Comparison of ENCODE assay signal across 8 cellular contexts in genomic region chr20:25247666-25248500, GRCh38. TPM values are rescaled to one million over a fixed set of nuclear protein-coding genes. Genes with fewer than 3 reads are reported as not detected.
DNase-seq lines count a peak whose midpoint lies in the region; ATAC-seq, FAIRE-seq and TF ChIP-seq lines count a peak whose summit lies in the region.

Gene PYGB, plus strand, starts transcription at chr20:25248085. Its CDS starts 94 bp downstream, at chr20:25248179.

- TF ChIP-seq POLR2A in GM18505 (IDR thresholded peaks at IDR 0.05; ENCODE audit: borderline replicate concordance, extremely low read depth, insufficient read depth, insufficient read length) = peak; percentile 94

- peak within 1 kb of the TSS; percentile 87 for H3K9ac ChIP-seq in astrocyte (ENCODE audit: low read length)
- H3K9ac ChIP-seq in rectal smooth muscle tissue (ENCODE audit: low read length) = peak within 1 kb of the TSS; percentile 76

- peaks cover 4% of the 10 kb centered on the region for H3K9me3 Mint-ChIP-seq in astrocyte (ENCODE audit: unreplicated experiment)

- ATAC-seq in GM18505 (IDR thresholded peaks at IDR 0.05; ENCODE audit: unreplicated experiment) (peak; percentile 65), HG02885 (IDR thresholded peaks at IDR 0.05; ENCODE audit: poor library complexity, unreplicated experiment) (peak; percentile 74)

- H3K27me3 Mint-ChIP-seq in astrocyte (ENCODE audit: low read depth, unreplicated experiment) = no peaks in the 10 kb centered on the region

- H3K9me3 ChIP-seq in astrocyte (ENCODE audit: insufficient read depth, low read depth, low read length) = no peaks in the 10 kb centered on the region

- H3K36me3 ChIP-seq in astrocyte (ENCODE audit: insufficient read depth, low read length) (no peaks in the 10 kb centered on the region), rectal smooth muscle tissue (ENCODE audit: control insufficient read depth, insufficient read depth, low read length) (no peaks in the 10 kb centered on the region)

- H3K4me1 ChIP-seq in astrocyte (ENCODE audit: insufficient read depth, low read length) (peaks cover 43% of the 10 kb centered on the region), rectal smooth muscle tissue (ENCODE audit: control insufficient read depth, insufficient read depth, low read length) (peaks cover 9% of the 10 kb centered on the region)

- H4K20me1 ChIP-seq in astrocyte (ENCODE audit: insufficient read depth, low read length) = peaks cover 42% of the 10 kb centered on the region

- peaks cover 56% of the 10 kb centered on the region for H3K79me2 ChIP-seq in astrocyte (ENCODE audit: insufficient read depth, low read length)

- DNase-seq in NCI-H187 treated with DMSO at 0.1 percent for 48 hours (lab: John Stamatoyannopoulos, UW) (peak; percentile 8), T-helper 9 cell (peak; percentile 71), astrocyte (ENCODE audit: low read depth) (peak; percentile 74), hepatic stellate cell (ENCODE audit: low spot score) (peak; percentile 93), NCI-H2107 treated with DMSO at 0.1 percent for 48 hours (lab: John Stamatoyannopoulos, UW; ENCODE audit: unreplicated experiment) (no peak)

- H3K4me3 ChIP-seq in astrocyte (ENCODE audit: insufficient read depth, low read depth, low read length) (peak within 1 kb of the TSS; percentile 75), rectal smooth muscle tissue (ENCODE audit: low read length) (peak within 1 kb of the TSS; percentile 71)

- H3K27me3 ChIP-seq in astrocyte (ENCODE audit: insufficient read depth, low read length) (no peaks in the 10 kb centered on the region), rectal smooth muscle tissue (ENCODE audit: control insufficient read depth, insufficient read depth, low read length) (no peaks in the 10 kb centered on the region)

- FAIRE-seq in astrocyte (lab: Jason Lieb, UNC) = no peak

- peak within 1 kb of the TSS; percentile 93 for H2AFZ ChIP-seq in astrocyte (ENCODE audit: low read depth, low read length)

- TF ChIP-seq CTCF in astrocyte (IDR thresholded peaks at IDR 0.05; ENCODE audit: insufficient read depth, low read depth, low read length) = no peak

- peaks cover 7% of the 10 kb centered on the region for H3K36me3 Mint-ChIP-seq in astrocyte (ENCODE audit: low read depth, unreplicated experiment)

- H3K27ac ChIP-seq in astrocyte (ENCODE audit: low read depth, low read length) (peak within 1 kb of the TSS; percentile 85), rectal smooth muscle tissue (ENCODE audit: low read depth, low read length) (peak within 1 kb of the TSS; percentile 90)

- H3K27ac Mint-ChIP-seq in astrocyte (ENCODE audit: unreplicated experiment) = peak within 1 kb of the TSS; percentile 96

- peak within 1 kb of the TSS; percentile 88 for H3K4me2 ChIP-seq in astrocyte (ENCODE audit: low read length)

- H3K4me1 Mint-ChIP-seq in astrocyte (ENCODE audit: low read depth, unreplicated experiment) = peaks cover 47% of the 10 kb centered on the region

- peak within 1 kb of the TSS; percentile 96 for H3K4me3 Mint-ChIP-seq in astrocyte (ENCODE audit: unreplicated experiment)

RNA-seq across cellular contexts. Expression of gene PYGB, which starts in this region (rescaled TPM):
- total RNA-seq in astrocyte = 199 and 206 TPM in 2 replicates
